Comparison of ENCODE assay signal across 1 cellular context in genomic region chr1:167022384-167022783, GRCh38.
TF ChIP-seq lines count a peak whose summit lies in the region.

No MANE protein-coding gene starts in this region.

TF ChIP-seq in HepG2, 621 proteins besides CTCF, POLR2A, EP300 and RAD21 (continued from another document):
- TF ChIP-seq KAT2B (IDR thresholded peaks at IDR 0.05; ENCODE audit: borderline replicate concordance, low read depth, low read length), result no peak
- TF ChIP-seq GTF3A (CRISPR knock-in tag; conservative IDR thresholded peaks at IDR 0.05), result no peak
- no peak for TF ChIP-seq SRSF1 (optimal IDR thresholded peaks at IDR 0.05; ENCODE audit: low read depth, low read length)
- no peak for TF ChIP-seq GATAD2A (CRISPR knock-in tag; IDR thresholded peaks at IDR 0.05)
- TF ChIP-seq ESRRA (CRISPR knock-in tag; IDR thresholded peaks at IDR 0.05; ENCODE audit: low read depth), result no peak
- TF ChIP-seq U2AF1 (optimal IDR thresholded peaks at IDR 0.05; ENCODE audit: low read depth, low read length), result no peak
- TF ChIP-seq DRAP1 (CRISPR knock-in tag; IDR thresholded peaks at IDR 0.05), result no peak
- TF ChIP-seq ZMYM4 (CRISPR knock-in tag; IDR thresholded peaks at IDR 0.05), result no peak
- TF ChIP-seq, protein P1, sequence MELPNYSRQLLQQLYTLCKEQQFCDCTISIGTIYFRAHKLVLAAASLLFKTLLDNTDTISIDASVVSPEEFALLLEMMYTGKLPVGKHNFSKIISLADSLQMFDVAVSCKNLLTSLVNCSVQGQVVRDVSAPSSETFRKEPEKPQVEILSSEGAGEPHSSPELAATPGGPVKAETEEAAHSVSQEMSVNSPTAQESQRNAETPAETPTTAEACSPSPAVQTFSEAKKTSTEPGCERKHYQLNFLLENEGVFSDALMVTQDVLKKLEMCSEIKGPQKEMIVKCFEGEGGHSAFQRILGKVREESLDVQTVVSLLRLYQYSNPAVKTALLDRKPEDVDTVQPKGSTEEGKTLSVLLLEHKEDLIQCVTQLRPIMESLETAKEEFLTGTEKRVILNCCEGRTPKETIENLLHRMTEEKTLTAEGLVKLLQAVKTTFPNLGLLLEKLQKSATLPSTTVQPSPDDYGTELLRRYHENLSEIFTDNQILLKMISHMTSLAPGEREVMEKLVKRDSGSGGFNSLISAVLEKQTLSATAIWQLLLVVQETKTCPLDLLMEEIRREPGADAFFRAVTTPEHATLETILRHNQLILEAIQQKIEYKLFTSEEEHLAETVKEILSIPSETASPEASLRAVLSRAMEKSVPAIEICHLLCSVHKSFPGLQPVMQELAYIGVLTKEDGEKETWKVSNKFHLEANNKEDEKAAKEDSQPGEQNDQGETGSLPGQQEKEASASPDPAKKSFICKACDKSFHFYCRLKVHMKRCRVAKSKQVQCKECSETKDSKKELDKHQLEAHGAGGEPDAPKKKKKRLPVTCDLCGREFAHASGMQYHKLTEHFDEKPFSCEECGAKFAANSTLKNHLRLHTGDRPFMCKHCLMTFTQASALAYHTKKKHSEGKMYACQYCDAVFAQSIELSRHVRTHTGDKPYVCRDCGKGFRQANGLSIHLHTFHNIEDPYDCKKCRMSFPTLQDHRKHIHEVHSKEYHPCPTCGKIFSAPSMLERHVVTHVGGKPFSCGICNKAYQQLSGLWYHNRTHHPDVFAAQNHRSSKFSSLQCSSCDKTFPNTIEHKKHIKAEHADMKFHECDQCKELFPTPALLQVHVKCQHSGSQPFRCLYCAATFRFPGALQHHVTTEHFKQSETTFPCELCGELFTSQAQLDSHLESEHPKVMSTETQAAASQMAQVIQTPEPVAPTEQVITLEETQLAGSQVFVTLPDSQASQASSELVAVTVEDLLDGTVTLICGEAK (IDR thresholded peaks at IDR 0.05), result no peak
- TF ChIP-seq, protein P1 (CRISPR knock-in tag; IDR thresholded peaks at IDR 0.05), result no peak
- TF ChIP-seq TCF7 (IDR thresholded peaks at IDR 0.05; ENCODE audit: low read depth), result no peak
- TF ChIP-seq GFI1 (CRISPR knock-in tag; IDR thresholded peaks at IDR 0.05; ENCODE audit: borderline replicate concordance), result no peak
- TF ChIP-seq PRMT3 (CRISPR knock-in tag; IDR thresholded peaks at IDR 0.05; ENCODE audit: borderline replicate concordance, low read depth), result no peak
- TF ChIP-seq TEAD3 (CRISPR knock-in tag; optimal IDR thresholded peaks at IDR 0.05; ENCODE audit: borderline replicate concordance), result no peak
